In the genomic region with DNA sequence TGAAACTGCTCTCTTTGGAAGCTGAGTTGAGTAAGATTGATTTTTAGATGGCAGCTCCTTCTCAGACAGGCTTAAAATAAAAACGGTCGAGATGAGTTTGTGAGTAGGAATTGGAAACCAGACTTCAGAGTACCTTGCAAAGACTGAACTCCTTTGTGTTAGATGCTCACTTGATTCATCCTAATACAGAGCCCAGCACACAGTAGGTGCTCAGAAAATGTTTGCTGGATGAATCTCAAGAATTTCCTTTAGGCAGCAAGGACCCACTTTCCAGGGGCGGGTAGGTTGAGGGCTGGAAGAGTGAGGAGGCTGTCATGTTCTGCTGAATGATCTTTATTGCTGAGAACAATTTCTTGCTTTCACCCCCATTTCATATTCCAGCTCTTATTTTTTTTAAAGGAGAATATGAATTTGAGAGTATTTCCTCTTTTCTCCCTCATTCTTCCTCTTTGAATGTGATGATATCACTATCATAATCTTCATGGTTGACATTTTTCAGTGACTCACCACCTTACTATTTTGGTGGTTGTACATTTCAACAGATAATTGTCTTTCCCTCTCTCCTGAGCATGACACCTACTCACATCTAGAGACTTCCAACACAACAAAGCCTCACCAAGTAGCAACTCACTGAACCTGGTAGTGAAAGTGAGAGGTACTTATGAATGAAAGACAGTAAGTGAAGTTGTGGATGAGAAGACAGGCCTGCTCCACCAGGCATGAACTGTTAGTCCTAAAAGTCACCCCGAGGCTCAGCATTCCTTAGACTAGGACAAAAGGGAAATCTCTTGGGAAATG, we compare ENCODE assay signal across 1 cellular context.
TF ChIP-seq lines count a peak whose summit lies in the region.

No MANE protein-coding gene starts in this region.

TF ChIP-seq in K562, 482 proteins besides CTCF, POLR2A, EP300 and RAD21 (continued from another document and continues in another):
- TF ChIP-seq, protein P1, sequence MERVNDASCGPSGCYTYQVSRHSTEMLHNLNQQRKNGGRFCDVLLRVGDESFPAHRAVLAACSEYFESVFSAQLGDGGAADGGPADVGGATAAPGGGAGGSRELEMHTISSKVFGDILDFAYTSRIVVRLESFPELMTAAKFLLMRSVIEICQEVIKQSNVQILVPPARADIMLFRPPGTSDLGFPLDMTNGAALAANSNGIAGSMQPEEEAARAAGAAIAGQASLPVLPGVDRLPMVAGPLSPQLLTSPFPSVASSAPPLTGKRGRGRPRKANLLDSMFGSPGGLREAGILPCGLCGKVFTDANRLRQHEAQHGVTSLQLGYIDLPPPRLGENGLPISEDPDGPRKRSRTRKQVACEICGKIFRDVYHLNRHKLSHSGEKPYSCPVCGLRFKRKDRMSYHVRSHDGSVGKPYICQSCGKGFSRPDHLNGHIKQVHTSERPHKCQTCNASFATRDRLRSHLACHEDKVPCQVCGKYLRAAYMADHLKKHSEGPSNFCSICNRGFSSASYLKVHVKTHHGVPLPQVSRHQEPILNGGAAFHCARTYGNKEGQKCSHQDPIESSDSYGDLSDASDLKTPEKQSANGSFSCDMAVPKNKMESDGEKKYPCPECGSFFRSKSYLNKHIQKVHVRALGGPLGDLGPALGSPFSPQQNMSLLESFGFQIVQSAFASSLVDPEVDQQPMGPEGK (CRISPR knock-in tag; IDR thresholded peaks at IDR 0.05; ENCODE audit: borderline replicate concordance), result no peak
- TF ChIP-seq ZC3H4 (CRISPR knock-in tag; IDR thresholded peaks at IDR 0.05; ENCODE audit: borderline replicate concordance), result no peak
- no peak for TF ChIP-seq POLR2H (tag; IDR thresholded peaks at IDR 0.05; ENCODE audit: low read depth)
- peak; percentile 43; the same call in 1 of the 2 replicates for TF ChIP-seq TEAD2 (tag; IDR thresholded peaks at IDR 0.05)
- TF ChIP-seq MAZ (CRISPR knock-in tag; conservative IDR thresholded peaks at IDR 0.05 in 1 of 2, IDR thresholded peaks at IDR 0.05 in 1 of 2), result no peak
- no peak for TF ChIP-seq ZKSCAN8 (CRISPR knock-in tag; IDR thresholded peaks at IDR 0.05)
- TF ChIP-seq EP400 (IDR thresholded peaks at IDR 0.05), result peak; percentile 48
- peak; percentile 96 for TF ChIP-seq DPF2 (IDR thresholded peaks at IDR 0.05)
- TF ChIP-seq, protein P2, sequence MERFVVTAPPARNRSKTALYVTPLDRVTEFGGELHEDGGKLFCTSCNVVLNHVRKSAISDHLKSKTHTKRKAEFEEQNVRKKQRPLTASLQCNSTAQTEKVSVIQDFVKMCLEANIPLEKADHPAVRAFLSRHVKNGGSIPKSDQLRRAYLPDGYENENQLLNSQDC (CRISPR knock-in tag; IDR thresholded peaks at IDR 0.05), result no peak
- TF ChIP-seq ZNF778 (CRISPR knock-in tag; IDR thresholded peaks at IDR 0.05), result no peak
- TF ChIP-seq, protein P3, sequence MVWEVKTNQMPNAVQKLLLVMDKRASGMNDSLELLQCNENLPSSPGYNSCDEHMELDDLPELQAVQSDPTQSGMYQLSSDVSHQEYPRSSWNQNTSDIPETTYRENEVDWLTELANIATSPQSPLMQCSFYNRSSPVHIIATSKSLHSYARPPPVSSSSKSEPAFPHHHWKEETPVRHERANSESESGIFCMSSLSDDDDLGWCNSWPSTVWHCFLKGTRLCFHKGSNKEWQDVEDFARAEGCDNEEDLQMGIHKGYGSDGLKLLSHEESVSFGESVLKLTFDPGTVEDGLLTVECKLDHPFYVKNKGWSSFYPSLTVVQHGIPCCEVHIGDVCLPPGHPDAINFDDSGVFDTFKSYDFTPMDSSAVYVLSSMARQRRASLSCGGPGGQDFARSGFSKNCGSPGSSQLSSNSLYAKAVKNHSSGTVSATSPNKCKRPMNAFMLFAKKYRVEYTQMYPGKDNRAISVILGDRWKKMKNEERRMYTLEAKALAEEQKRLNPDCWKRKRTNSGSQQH (CRISPR knock-in tag; IDR thresholded peaks at IDR 0.05), result no peak
- peak; percentile 96 for TF ChIP-seq ZEB2 (IDR thresholded peaks at IDR 0.05)
- TF ChIP-seq CBFA2T3 (IDR thresholded peaks at IDR 0.05), result peak; percentile 70
- TF ChIP-seq ELF1 (tag; IDR thresholded peaks at IDR 0.05), result 0 out of 2 replicates have a peak, but pooled peaks have one; percentile 47
- peak; percentile 24; the same call in 1 of the 2 replicates for TF ChIP-seq FOXM1 (IDR thresholded peaks at IDR 0.05; ENCODE audit: low read depth)
- no peak for TF ChIP-seq FOXM1 (CRISPR knock-in tag; IDR thresholded peaks at IDR 0.05; ENCODE audit: low read depth)
- TF ChIP-seq, protein P4, sequence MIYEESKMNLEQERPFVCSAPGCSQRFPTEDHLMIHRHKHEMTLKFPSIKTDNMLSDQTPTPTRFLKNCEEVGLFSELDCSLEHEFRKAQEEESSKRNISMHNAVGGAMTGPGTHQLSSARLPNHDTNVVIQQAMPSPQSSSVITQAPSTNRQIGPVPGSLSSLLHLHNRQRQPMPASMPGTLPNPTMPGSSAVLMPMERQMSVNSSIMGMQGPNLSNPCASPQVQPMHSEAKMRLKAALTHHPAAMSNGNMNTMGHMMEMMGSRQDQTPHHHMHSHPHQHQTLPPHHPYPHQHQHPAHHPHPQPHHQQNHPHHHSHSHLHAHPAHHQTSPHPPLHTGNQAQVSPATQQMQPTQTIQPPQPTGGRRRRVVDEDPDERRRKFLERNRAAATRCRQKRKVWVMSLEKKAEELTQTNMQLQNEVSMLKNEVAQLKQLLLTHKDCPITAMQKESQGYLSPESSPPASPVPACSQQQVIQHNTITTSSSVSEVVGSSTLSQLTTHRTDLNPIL (CRISPR knock-in tag; IDR thresholded peaks at IDR 0.05), result no peak
- no peak for TF ChIP-seq SMAD3 (CRISPR knock-in tag; conservative IDR thresholded peaks at IDR 0.05)
- TF ChIP-seq, protein P5, sequence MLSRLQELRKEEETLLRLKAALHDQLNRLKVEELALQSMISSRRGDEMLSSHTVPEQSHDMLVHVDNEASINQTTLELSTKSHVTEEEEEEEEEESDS (CRISPR knock-in tag; IDR thresholded peaks at IDR 0.05), result no peak
- TF ChIP-seq, protein P6, sequence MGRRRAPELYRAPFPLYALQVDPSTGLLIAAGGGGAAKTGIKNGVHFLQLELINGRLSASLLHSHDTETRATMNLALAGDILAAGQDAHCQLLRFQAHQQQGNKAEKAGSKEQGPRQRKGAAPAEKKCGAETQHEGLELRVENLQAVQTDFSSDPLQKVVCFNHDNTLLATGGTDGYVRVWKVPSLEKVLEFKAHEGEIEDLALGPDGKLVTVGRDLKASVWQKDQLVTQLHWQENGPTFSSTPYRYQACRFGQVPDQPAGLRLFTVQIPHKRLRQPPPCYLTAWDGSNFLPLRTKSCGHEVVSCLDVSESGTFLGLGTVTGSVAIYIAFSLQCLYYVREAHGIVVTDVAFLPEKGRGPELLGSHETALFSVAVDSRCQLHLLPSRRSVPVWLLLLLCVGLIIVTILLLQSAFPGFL (CRISPR knock-in tag; IDR thresholded peaks at IDR 0.05), result peak; percentile 61; the same call in 1 of the 2 replicates
- no peak for TF ChIP-seq TSC22D4 (tag; IDR thresholded peaks at IDR 0.05)
- TF ChIP-seq, protein P7, sequence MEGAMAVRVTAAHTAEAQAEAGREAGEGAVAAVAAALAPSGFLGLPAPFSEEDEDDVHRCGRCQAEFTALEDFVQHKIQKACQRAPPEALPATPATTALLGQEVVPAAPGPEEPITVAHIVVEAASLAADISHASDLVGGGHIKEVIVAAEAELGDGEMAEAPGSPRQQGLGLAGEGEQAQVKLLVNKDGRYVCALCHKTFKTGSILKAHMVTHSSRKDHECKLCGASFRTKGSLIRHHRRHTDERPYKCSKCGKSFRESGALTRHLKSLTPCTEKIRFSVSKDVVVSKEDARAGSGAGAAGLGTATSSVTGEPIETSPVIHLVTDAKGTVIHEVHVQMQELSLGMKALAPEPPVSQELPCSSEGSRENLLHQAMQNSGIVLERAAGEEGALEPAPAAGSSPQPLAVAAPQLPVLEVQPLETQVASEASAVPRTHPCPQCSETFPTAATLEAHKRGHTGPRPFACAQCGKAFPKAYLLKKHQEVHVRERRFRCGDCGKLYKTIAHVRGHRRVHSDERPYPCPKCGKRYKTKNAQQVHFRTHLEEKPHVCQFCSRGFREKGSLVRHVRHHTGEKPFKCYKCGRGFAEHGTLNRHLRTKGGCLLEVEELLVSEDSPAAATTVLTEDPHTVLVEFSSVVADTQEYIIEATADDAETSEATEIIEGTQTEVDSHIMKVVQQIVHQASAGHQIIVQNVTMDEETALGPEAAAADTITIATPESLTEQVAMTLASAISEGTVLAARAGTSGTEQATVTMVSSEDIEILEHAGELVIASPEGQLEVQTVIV (CRISPR knock-in tag; IDR thresholded peaks at IDR 0.05; ENCODE audit: borderline replicate concordance), result no peak
- 0 out of 2 replicates have a peak, but pooled peaks have one; percentile 11 for TF ChIP-seq SMAD4 (CRISPR knock-in tag; conservative IDR thresholded peaks at IDR 0.05)
- peak; percentile 93 for TF ChIP-seq ARID1B (IDR thresholded peaks at IDR 0.05)
- TF ChIP-seq HNRNPLL (IDR thresholded peaks at IDR 0.05; ENCODE audit: low read depth, low read length, poor library complexity, severe bottlenecking), result no peak
- no peak for TF ChIP-seq BRCA1 (IDR thresholded peaks at IDR 0.05)
- no peak for TF ChIP-seq BRCA1 (CRISPR knock-in tag; IDR thresholded peaks at IDR 0.05)
- TF ChIP-seq, protein P8, sequence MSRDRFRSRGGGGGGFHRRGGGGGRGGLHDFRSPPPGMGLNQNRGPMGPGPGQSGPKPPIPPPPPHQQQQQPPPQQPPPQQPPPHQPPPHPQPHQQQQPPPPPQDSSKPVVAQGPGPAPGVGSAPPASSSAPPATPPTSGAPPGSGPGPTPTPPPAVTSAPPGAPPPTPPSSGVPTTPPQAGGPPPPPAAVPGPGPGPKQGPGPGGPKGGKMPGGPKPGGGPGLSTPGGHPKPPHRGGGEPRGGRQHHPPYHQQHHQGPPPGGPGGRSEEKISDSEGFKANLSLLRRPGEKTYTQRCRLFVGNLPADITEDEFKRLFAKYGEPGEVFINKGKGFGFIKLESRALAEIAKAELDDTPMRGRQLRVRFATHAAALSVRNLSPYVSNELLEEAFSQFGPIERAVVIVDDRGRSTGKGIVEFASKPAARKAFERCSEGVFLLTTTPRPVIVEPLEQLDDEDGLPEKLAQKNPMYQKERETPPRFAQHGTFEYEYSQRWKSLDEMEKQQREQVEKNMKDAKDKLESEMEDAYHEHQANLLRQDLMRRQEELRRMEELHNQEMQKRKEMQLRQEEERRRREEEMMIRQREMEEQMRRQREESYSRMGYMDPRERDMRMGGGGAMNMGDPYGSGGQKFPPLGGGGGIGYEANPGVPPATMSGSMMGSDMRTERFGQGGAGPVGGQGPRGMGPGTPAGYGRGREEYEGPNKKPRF (IDR thresholded peaks at IDR 0.05; ENCODE audit: low read depth, low read length), result no peak
- peak; percentile 31; the same call in 1 of the 2 replicates for TF ChIP-seq TARDBP (IDR thresholded peaks at IDR 0.05)
- TF ChIP-seq GABPB1 (CRISPR knock-in tag; IDR thresholded peaks at IDR 0.05), result 0 out of 2 replicates have a peak, but pooled peaks have one; percentile 25
- TF ChIP-seq MEF2D (tag; conservative IDR thresholded peaks at IDR 0.05; ENCODE audit: low read depth), result peak; percentile 80
- no peak; the same call in 1 of the 2 replicates for TF ChIP-seq ZSCAN32 (CRISPR knock-in tag; IDR thresholded peaks at IDR 0.05)
- no peak for TF ChIP-seq ZNF184 (CRISPR knock-in tag; IDR thresholded peaks at IDR 0.05)
- no peak for TF ChIP-seq SRSF3 (IDR thresholded peaks at IDR 0.05; ENCODE audit: insufficient read depth, low read length)
- TF ChIP-seq KLF10 (CRISPR knock-in tag; IDR thresholded peaks at IDR 0.05), result no peak
- TF ChIP-seq TAF9B (IDR thresholded peaks at IDR 0.05; ENCODE audit: partially characterized antibody), result peak; percentile 44
- TF ChIP-seq WHSC1 (IDR thresholded peaks at IDR 0.05; ENCODE audit: low read length), result no peak
- TF ChIP-seq ESRRA (IDR thresholded peaks at IDR 0.05; ENCODE audit: borderline replicate concordance, low read depth), result peak; percentile 19; the same call in 1 of the 2 replicates
